In genomic region chr17:80996422-80997305, GRCh38 we compare ENCODE assay signal across 15 cellular contexts.
"Had no signal": no experiment of that assay in that cellular context is flagged by ENCODE, and none has a peak within 500 bp of the region (broad histone marks: within the 10 kb centered on the region; RNA-seq: fewer than 3 reads in every experiment).

No MANE protein-coding gene starts in this region.

- ATAC-seq: activated T-cell treated with anti-CD3 and anti-CD28 coated beads, Interleukin-2, amount 50 U/mL, for 4 hours had no signal

- H3K9me3 ChIP-seq: esophagus muscularis mucosa, ovary had no signal

- H3K27ac ChIP-seq: esophagus muscularis mucosa, ovary had no signal

- FAIRE-seq: endometrium, urothelium cell line had no signal

- H3K27me3 ChIP-seq: brain microvascular endothelial cell, esophagus muscularis mucosa, ovary had no signal

- DNase-seq: activated CD4-positive, alpha-beta memory T cell treated with anti-CD3 and anti-CD28 coated beads for 36 hours; activated CD4-positive, alpha-beta T cell treated with anti-CD3 and anti-CD28 coated beads for 1 hour; activated effector memory CD4-positive, alpha-beta T cell treated with anti-CD3 and anti-CD28 coated beads, Interleukin-2, amount 50 U/mL, for 16 hours; activated T-cell treated with anti-CD3 and anti-CD28 coated beads, Interleukin-2, amount 50 U/mL, for 4 hours; amygdala; glutamatergic neuron; stimulated activated CD4-positive, alpha-beta T cell treated with anti-CD3 and anti-CD28 coated beads, Interleukin-2, amount 100 ng/mL, for 48 hours; stimulated activated CD8-positive, alpha-beta memory T cell treated with anti-CD3 and anti-CD28 coated beads, Interleukin-4, amount 100 ng/mL, for 48 hours; stimulated activated naive CD8-positive, alpha-beta T cell treated with anti-CD3 and anti-CD28 coated beads, Interleukin-15, Interleukin-2, amounts not matched to agents 100 U/mL and 50 U/mL, for 24 hours; T-helper 9 cell had no signal

- H3K36me3 ChIP-seq: ovary had no signal

- H3K4me3 ChIP-seq: esophagus muscularis mucosa, ovary had no signal
